2 cellular contexts compared by ENCODE assay signal in genomic region chr11:64306876-64307622, GRCh38.
TF ChIP-seq lines count a peak whose summit lies in the region.

No MANE protein-coding gene starts in this region.

TF ChIP-seq in HCT116, 20 proteins besides CTCF, POLR2A, EP300 and RAD21 (continued from another document):
- TF ChIP-seq ZBTB33 (IDR thresholded peaks at IDR 0.05; ENCODE audit: extremely low read depth, insufficient replicate concordance, low read length), result no peak
- no peak for TF ChIP-seq EGR1 (IDR thresholded peaks at IDR 0.05; ENCODE audit: low read depth)
- TF ChIP-seq EZH2phosphoT487 (IDR thresholded peaks at IDR 0.05; ENCODE audit: borderline replicate concordance), result no peak
- TF ChIP-seq TCF7L2 (IDR thresholded peaks at IDR 0.05; ENCODE audit: borderline replicate concordance, extremely low read depth, insufficient read depth, insufficient read length), result no peak
- no peak for TF ChIP-seq POLR2AphosphoS5 (IDR thresholded peaks at IDR 0.05; ENCODE audit: low read depth, low read length)
- TF ChIP-seq, protein P1, sequence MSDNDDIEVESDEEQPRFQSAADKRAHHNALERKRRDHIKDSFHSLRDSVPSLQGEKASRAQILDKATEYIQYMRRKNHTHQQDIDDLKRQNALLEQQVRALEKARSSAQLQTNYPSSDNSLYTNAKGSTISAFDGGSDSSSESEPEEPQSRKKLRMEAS (IDR thresholded peaks at IDR 0.05), result no peak

TF ChIP-seq in WTC11, 78 proteins besides CTCF, POLR2A, EP300 and RAD21 (continued from another document):
- TF ChIP-seq, protein P2, sequence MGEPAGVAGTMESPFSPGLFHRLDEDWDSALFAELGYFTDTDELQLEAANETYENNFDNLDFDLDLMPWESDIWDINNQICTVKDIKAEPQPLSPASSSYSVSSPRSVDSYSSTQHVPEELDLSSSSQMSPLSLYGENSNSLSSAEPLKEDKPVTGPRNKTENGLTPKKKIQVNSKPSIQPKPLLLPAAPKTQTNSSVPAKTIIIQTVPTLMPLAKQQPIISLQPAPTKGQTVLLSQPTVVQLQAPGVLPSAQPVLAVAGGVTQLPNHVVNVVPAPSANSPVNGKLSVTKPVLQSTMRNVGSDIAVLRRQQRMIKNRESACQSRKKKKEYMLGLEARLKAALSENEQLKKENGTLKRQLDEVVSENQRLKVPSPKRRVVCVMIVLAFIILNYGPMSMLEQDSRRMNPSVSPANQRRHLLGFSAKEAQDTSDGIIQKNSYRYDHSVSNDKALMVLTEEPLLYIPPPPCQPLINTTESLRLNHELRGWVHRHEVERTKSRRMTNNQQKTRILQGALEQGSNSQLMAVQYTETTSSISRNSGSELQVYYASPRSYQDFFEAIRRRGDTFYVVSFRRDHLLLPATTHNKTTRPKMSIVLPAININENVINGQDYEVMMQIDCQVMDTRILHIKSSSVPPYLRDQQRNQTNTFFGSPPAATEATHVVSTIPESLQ (CRISPR knock-in tag; IDR thresholded peaks at IDR 0.05), result no peak
- no peak for TF ChIP-seq GABPB1 (CRISPR knock-in tag; IDR thresholded peaks at IDR 0.05)
- TF ChIP-seq, protein P3, sequence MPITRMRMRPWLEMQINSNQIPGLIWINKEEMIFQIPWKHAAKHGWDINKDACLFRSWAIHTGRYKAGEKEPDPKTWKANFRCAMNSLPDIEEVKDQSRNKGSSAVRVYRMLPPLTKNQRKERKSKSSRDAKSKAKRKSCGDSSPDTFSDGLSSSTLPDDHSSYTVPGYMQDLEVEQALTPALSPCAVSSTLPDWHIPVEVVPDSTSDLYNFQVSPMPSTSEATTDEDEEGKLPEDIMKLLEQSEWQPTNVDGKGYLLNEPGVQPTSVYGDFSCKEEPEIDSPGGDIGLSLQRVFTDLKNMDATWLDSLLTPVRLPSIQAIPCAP (CRISPR knock-in tag; IDR thresholded peaks at IDR 0.05), result no peak
- no peak for TF ChIP-seq ATF2 (CRISPR knock-in tag; IDR thresholded peaks at IDR 0.05; ENCODE audit: borderline replicate concordance, low read depth)
- TF ChIP-seq, protein P4, sequence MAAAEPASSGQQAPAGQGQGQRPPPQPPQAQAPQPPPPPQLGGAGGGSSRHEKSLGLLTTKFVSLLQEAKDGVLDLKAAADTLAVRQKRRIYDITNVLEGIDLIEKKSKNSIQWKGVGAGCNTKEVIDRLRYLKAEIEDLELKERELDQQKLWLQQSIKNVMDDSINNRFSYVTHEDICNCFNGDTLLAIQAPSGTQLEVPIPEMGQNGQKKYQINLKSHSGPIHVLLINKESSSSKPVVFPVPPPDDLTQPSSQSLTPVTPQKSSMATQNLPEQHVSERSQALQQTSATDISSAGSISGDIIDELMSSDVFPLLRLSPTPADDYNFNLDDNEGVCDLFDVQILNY (CRISPR knock-in tag; IDR thresholded peaks at IDR 0.05), result no peak
- TF ChIP-seq TCF7 (CRISPR knock-in tag; IDR thresholded peaks at IDR 0.05; ENCODE audit: low read depth), result no peak
- TF ChIP-seq GTF2I (CRISPR knock-in tag; conservative IDR thresholded peaks at IDR 0.05), result no peak
- no peak for TF ChIP-seq ZNF671 (CRISPR knock-in tag; IDR thresholded peaks at IDR 0.05)
- TF ChIP-seq NFE2L1 (CRISPR knock-in tag; IDR thresholded peaks at IDR 0.05), result no peak
